Comparison of ENCODE assay signal across 12 cellular contexts in the genomic region with DNA sequence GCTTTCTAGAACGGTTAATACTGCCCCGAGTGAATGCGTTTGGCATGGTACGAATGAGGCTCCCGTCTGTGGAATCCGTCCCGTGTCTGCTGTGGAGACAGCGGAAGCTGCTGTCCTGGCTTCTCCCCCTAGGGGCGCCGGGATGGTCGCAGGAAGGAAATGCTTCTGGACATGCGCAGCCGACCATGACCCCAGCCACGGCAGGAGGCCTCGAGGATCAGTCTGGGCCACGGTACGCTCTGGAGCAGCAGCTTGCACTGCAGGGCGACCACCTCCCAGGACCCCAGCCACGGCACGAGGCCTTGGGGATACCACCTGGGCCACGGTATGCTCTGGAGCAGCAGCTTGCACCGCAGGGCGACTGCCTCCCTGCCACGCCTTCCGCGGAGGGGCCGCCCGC. TPM values are rescaled to one million over a fixed set of nuclear protein-coding genes. Genes with fewer than 3 reads are reported as not detected.
A peak's percentile ranks its signal among the peaks of the same experiment; 100 is the strongest.
DNase-seq lines count a peak whose midpoint lies in the region; ATAC-seq and TF ChIP-seq lines count a peak whose summit lies in the region.
"Had no signal": no experiment of that assay in that cellular context is flagged by ENCODE, and none has a peak within 500 bp of the region (broad histone marks: within the 10 kb centered on the region; RNA-seq: fewer than 3 reads in every experiment).

No MANE protein-coding gene starts in this region.

- peaks cover 0 to 59% of the 10 kb centered on the region in 2 experiments; a peak in 1 of 4 replicates for H3K4me1 ChIP-seq in SK-N-SH (ENCODE audit: control insufficient read depth in 1 of 2, insufficient read depth in 2 of 2, low read depth in 1 of 2, low read length in 1 of 2)
- peaks cover 0 to 29% (median 15%) of the 10 kb centered on the region in 4 donors for H3K4me1 ChIP-seq in sigmoid colon

- no peak overlapping the region for H2AFZ ChIP-seq in SK-N-SH (ENCODE audit: low read depth)

- ATAC-seq in left ventricle myocardium superior (no peak), GM21526 (IDR thresholded peaks at IDR 0.05; ENCODE audit: low FRiP score, unreplicated experiment) (no peak)
- ATAC-seq: activated naive CD4-positive, alpha-beta T cell treated with anti-CD3 and anti-CD28 coated beads, Interleukin-2, amount 50 U/mL, for 72 hours had no signal

- H3K36me3 ChIP-seq in SK-N-SH (replicated peaks in 1 of 2; ENCODE audit: control insufficient read depth in 1 of 2, insufficient read depth in 2 of 2, low read length in 1 of 2) (peaks cover 24 to 78% of the 10 kb centered on the region in 2 experiments), sigmoid colon (peaks cover 0 to 50% (median 11%) of the 10 kb centered on the region in 4 donors)

- CTCF ChIA-PET in SK-N-SH (lab: Yijun Ruan, JAX) = interaction anchor here (0.7 to 2.3 kb wide), 10 partner anchors 8 to 670 kb away, joined by 3 to 14 read pairs (median 3); no protein-coding TSS in a partner anchor

- 94% methylated on average over 27 of the region's 28 CpGs for WGBS in SK-N-SH (ENCODE audit: low lambda C conversion rate)
- 93 to 95% methylated on average over 28 of the region's 28 CpGs for WGBS in sigmoid colon, 2 donors

- DNase-seq in ELR (ENCODE audit: low read depth) (peak; percentile 23), SK-N-SH (peak; percentile 74), left ventricle myocardium superior (peak; percentile 68), sigmoid colon (peak; percentile 68), caudate nucleus (lab: John Stamatoyannopoulos, UW) (no peak), erythroblast (lab: John Stamatoyannopoulos, UW) (no peak), cerebellar nuclear complex (lab: John Stamatoyannopoulos, UW) (no peak)
- DNase-seq: mammary epithelial cell, NCI-H2107, OCI-M1 had no signal

- H4K20me1 ChIP-seq in SK-N-SH (ENCODE audit: insufficient read depth) = peaks cover 4% of the 10 kb centered on the region; the same call in 1 of the 2 replicates

- TF ChIP-seq EP300 in SK-N-SH (IDR thresholded peaks at IDR 0.05; ENCODE audit: borderline replicate concordance in 1 of 2, low read depth in 1 of 2, low read length in 1 of 2) (no peak), sigmoid colon (IDR thresholded peaks at IDR 0.05) (no peak)

- intact Hi-C loops in left ventricle myocardium superior (cut with micrococcal nuclease) (loop anchor here (5.0 kb wide), 1 partner anchor 158 kb away; no protein-coding TSS in a partner anchor), sigmoid colon (cut with DNase I) (no loop called here)

- TF ChIP-seq CTCF in SK-N-SH (IDR thresholded peaks at IDR 0.05) (peak; percentile 29), sigmoid colon (IDR thresholded peaks at IDR 0.05) (no peak)

- no peak overlapping the region for H3K9ac ChIP-seq in SK-N-SH

- TF ChIP-seq POLR2A in sigmoid colon (IDR thresholded peaks at IDR 0.05) = no peak
- no peak for TF ChIP-seq POLR2A in erythroblast (IDR thresholded peaks at IDR 0.05; ENCODE audit: low read length)

- POLR2A ChIA-PET in SK-N-SH (lab: Yijun Ruan, JAX) = no interaction called here

- H3K4me2 ChIP-seq in SK-N-SH = no peak overlapping the region

- H3K9me3 ChIP-seq in SK-N-SH (no peaks in the 10 kb centered on the region), sigmoid colon (no peaks in the 10 kb centered on the region)

- H3K27me3 ChIP-seq in SK-N-SH (ENCODE audit: insufficient read depth) (no peaks in the 10 kb centered on the region), sigmoid colon (no peaks in the 10 kb centered on the region)

- H3K79me2 ChIP-seq in SK-N-SH (ENCODE audit: insufficient read depth) = 0 out of 2 replicates have a peak, but pooled peaks cover 6% of the 10 kb centered on the region

- H3K4me3 ChIP-seq in SK-N-SH (ENCODE audit: low read depth in 2 of 2, low read length in 1 of 2) (no peak overlapping the region), sigmoid colon (no peak overlapping the region)

- no peak overlapping the region for H3K27ac ChIP-seq in SK-N-SH (ENCODE audit: low read depth in 2 of 2, low read length in 1 of 2)
- no peak overlapping the region for H3K27ac ChIP-seq in sigmoid colon
- no peak overlapping the region for H3K27ac ChIP-seq in caudate nucleus (ENCODE audit: low read depth, low read length)

- no peaks in the 10 kb centered on the region for H3K9me2 ChIP-seq in SK-N-SH

- peaks cover 20% of the 10 kb centered on the region for H3F3A ChIP-seq in SK-N-SH (replicated peaks; ENCODE audit: insufficient read depth)

- no peak for TF ChIP-seq RAD21 in SK-N-SH (IDR thresholded peaks at IDR 0.05; ENCODE audit: low read length)

TF ChIP-seq in SK-N-SH, 30 proteins besides CTCF, POLR2A, EP300 and RAD21:
- TF ChIP-seq, protein P1, sequence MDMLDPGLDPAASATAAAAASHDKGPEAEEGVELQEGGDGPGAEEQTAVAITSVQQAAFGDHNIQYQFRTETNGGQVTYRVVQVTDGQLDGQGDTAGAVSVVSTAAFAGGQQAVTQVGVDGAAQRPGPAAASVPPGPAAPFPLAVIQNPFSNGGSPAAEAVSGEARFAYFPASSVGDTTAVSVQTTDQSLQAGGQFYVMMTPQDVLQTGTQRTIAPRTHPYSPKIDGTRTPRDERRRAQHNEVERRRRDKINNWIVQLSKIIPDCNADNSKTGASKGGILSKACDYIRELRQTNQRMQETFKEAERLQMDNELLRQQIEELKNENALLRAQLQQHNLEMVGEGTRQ (IDR thresholded peaks at IDR 0.05; ENCODE audit: borderline replicate concordance, low read depth, low read length) = no peak
- TF ChIP-seq FOXJ3 (CRISPR knock-in tag; IDR thresholded peaks at IDR 0.05) (no peak), NFIC (IDR thresholded peaks at IDR 0.05; ENCODE audit: borderline replicate concordance) (no peak)

RNA-seq across cellular contexts. Expression of a gene that starts 59.7 kb away (rescaled TPM):
- polyA plus RNA-seq in SK-N-SH (2012; rRNA removed) (4.5 and 7.3 TPM in 2 replicates), sigmoid colon (1 to 10 TPM; 2.4 to 5.3 (median 3.9) TPM)
- polyA plus RNA-seq in SK-N-SH (2012; cell fraction: cytosol; rRNA removed) = 7.0 and 8.3 TPM in 2 replicates
- polyA plus RNA-seq in SK-N-SH (2012; cell fraction: nucleus; rRNA removed) = 20.3 and 21.2 TPM in 2 replicates
- total RNA-seq in left ventricle myocardium superior (5.2 TPM), sigmoid colon (10 to 100 TPM in 2 of 4 donors, 1 to 10 TPM in 2; 6.1 to 10.5 (median 9.0) TPM)

Comparison
In these comparisons a context has a peak if more than half of its experiments do, and no peak if none do; other contexts are left out.
1. DNase-seq: peak in ELR (single experiment), SK-N-SH (single experiment), left ventricle myocardium superior (single experiment) and sigmoid colon (single experiment); none in caudate nucleus (0 of 61), erythroblast (0 of 2) and cerebellar nuclear complex (0 of 2).